In the genomic region with DNA sequence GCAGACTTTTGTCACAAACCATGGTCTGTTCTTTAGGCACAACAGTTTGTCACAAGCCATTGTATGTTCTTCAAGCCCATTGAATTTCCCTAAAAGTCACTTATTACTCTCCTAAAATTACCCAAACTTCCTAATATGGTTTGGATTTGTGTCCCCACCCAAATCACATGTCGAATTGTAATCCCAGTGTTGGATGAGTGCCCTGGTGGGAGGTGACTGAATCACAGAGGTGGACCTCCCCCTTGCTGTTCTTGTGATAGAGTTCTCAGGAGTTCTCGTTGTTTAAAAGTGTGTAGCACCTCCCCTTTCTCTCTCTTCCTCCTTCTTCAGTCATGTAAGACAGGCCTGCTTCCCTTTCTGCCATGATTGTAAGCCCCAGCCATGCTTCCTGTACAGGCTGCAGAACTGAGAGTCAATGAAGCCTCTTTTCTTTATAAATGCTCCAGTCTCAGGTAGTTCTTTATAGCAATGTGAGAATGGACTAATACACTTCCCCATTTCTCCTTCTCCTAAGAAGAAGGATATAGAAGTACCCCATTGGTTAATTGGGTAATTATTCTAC, we compare ENCODE assay signal across 1 cellular context.
A peak's percentile ranks its signal among the peaks of the same experiment; 100 is the strongest.
TF ChIP-seq lines count a peak whose summit lies in the region.

No MANE protein-coding gene starts in this region.

TF ChIP-seq in GM12878, 131 proteins besides CTCF, POLR2A, EP300 and RAD21 (continued from another document):
- TF ChIP-seq MTA3 (IDR thresholded peaks at IDR 0.05; ENCODE audit: borderline replicate concordance, low read length) (0 out of 2 replicates have a peak, but pooled peaks have one; percentile 18), NBN (IDR thresholded peaks at IDR 0.05) (no peak), ZNF622 (IDR thresholded peaks at IDR 0.05) (no peak), ASH2L (IDR thresholded peaks at IDR 0.05; ENCODE audit: borderline replicate concordance, low read depth) (no peak), TCF7 (IDR thresholded peaks at IDR 0.05; ENCODE audit: borderline replicate concordance) (no peak), CUX1 (IDR thresholded peaks at IDR 0.05; ENCODE audit: insufficient replicate concordance, low read depth, low read length) (no peak), ETV6 (conservative IDR thresholded peaks at IDR 0.05 in 1 of 2, IDR thresholded peaks at IDR 0.05 in 1 of 2; ENCODE audit: borderline replicate concordance in 1 of 2, low read depth in 1 of 2) (0 out of 4 replicates have a peak, but pooled peaks of 1 of the 2 experiments have one; percentile 26)
